ENCODE assay signal across 8 cellular contexts in the genomic region with DNA sequence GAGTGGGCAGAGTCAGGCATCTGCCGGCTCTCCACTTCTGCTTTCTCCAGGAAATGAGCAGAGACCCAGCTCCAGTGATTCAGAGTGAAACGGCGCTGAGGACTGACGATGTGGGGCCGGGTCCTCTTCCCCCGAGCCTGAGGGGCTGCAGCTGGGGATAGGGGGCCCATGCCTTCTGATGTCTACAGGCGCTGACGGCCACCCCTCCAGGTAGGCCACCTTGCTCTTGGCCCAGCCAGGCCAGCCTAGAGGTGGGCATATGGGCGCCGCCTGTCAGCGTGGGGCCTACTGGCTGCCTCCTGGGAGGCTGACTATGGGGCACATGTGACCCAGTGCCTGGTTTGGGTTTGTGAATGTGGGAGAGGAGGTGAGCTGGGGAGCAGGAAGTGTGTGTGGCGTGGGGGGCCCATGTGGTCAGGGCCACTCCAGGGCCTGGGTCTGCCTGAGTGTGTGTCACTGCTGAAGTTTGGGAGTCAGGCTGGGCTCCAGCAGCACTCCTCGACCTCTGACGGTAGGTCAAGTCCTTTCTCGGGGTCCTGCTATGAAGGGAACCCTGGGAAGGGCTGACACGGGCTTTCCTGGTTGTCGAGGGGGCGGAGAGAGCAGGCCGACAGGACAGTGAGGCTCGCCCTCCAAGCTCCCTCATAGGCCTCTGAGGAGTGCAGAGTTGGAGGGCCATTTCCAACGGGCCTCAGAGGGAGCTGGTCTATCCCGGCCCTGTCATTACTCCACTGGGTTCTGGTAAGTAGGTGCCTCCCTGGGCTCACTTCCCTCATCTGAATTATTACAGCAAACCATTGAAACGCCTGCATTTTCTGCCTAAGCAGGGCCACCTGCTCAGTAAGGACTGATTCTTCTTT. TPM values are rescaled to one million over a fixed set of nuclear protein-coding genes. Genes with fewer than 3 reads are reported as not detected.
DNase-seq lines count a peak whose midpoint lies in the region; ATAC-seq, FAIRE-seq and TF ChIP-seq lines count a peak whose summit lies in the region.

TSS of gene WDFY4 (plus strand) at position 82 of the 860 bp plus-strand sequence. CDS start 24,860 bp downstream, outside the sequence.

- peaks cover 0 to 2% (median 0%) of the 10 kb centered on the region in 3 donors for H3K9me3 Mint-ChIP-seq in IgD-negative memory B cell

- ATAC-seq in GM21390 (IDR thresholded peaks at IDR 0.05; ENCODE audit: unreplicated experiment) (peak; percentile 59), heart left ventricle (peak in 3 of 4 donors; percentile 66 to 78 (median 67))

- H3K4me1 ChIP-seq in heart left ventricle: peaks cover 0 to 9% (median 0%) of the 10 kb centered on the region in 12 donors

- peaks cover 0 to 12% (median 0%) of the 10 kb centered on the region in 12 donors for H3K9me3 ChIP-seq in heart left ventricle

- no peak for TF ChIP-seq POLR2A in heart left ventricle (IDR thresholded peaks at IDR 0.05)

- DNase-seq in GM06990 (ENCODE audit: extremely low read depth, insufficient read length) (peak; percentile 85), heart left ventricle (peak in 2 of 5 donors; percentile 55 to 74), urothelium cell line (ENCODE audit: low spot score) (no peak), NCI-H1436 (lab: John Stamatoyannopoulos, UW) (no peak), GM19239 (ENCODE audit: insufficient read length, low spot score) (no peak)
- no peak for DNase-seq in NK-92 treated with Interleukin-12 subunit alpha and Interleukin-12 subunit beta, amount 100 ng/mL, for 24 hours (lab: John Stamatoyannopoulos, UW)

- TF ChIP-seq CTCF in GM06990 (IDR thresholded peaks at IDR 0.05; ENCODE audit: insufficient read depth, low read length, poor library complexity, severe bottlenecking) (no peak), heart left ventricle (IDR thresholded peaks at IDR 0.05) (no peak)

- H3K4me1 Mint-ChIP-seq in IgD-negative memory B cell: peaks cover 41 to 55% (median 50%) of the 10 kb centered on the region in 3 donors

- peaks cover 6% of the 10 kb centered on the region for H3K36me3 Mint-ChIP-seq in IgD-negative memory B cell

- H3K4me3 Mint-ChIP-seq in IgD-negative memory B cell: peak within 1 kb of the TSS; percentile 95 to 100 (median 96)

- no peaks in the 10 kb centered on the region for H3K27me3 Mint-ChIP-seq in IgD-negative memory B cell

- H3K4me3 ChIP-seq in GM06990 (replicated peaks; ENCODE audit: low read depth, low read length): peak within 1 kb of the TSS; percentile 75
- H3K4me3 ChIP-seq in heart left ventricle: peak within 1 kb of the TSS in 8 of 12 donors; percentile 8 to 58 (median 30)

- H3K27ac ChIP-seq in heart left ventricle: peak within 1 kb of the TSS in 4 of 12 donors; percentile 11 to 87 (median 26)

- WGBS in heart left ventricle, 4 donors: 79 to 86% (median 85%) methylated on average over 21 to 23 of the region's 23 CpGs

- intact Hi-C loops in heart left ventricle (cut with DNase I): no loop called here

- no peaks in the 10 kb centered on the region for H3K36me3 ChIP-seq in GM06990 (ENCODE audit: control insufficient read depth, insufficient read depth, low read length)
- no peaks in the 10 kb centered on the region for H3K36me3 ChIP-seq in heart left ventricle

- FAIRE-seq in urothelium cell line (lab: Jason Lieb, UNC) (peak; percentile 20), GM19239 (lab: Jason Lieb, UNC) (no peak)

- H3K27me3 ChIP-seq in GM06990 (replicated peaks; ENCODE audit: control insufficient read depth, insufficient read depth, low read length): no peaks in the 10 kb centered on the region
- no peaks in the 10 kb centered on the region for H3K27me3 ChIP-seq in heart left ventricle

- peak within 1 kb of the TSS; percentile 98 to 99 (median 99) for H3K27ac Mint-ChIP-seq in IgD-negative memory B cell

RNA-seq across cellular contexts. Expression of gene WDFY4, which starts in this region (rescaled TPM):
- polyA plus RNA-seq in IgD-negative memory B cell (78.7 TPM), heart left ventricle (under 1 TPM; 0.46 to 0.78 TPM)
- total RNA-seq in heart left ventricle: 10 to 100 TPM in 1 of 9 donors, 1 to 10 TPM in 5, under 1 TPM in 3; 0.56 to 19.8 (median 1.1) TPM

Comparison
In these comparisons a context has a peak if more than half of its experiments do, and no peak if none do; other contexts are left out.
1. RNA of gene WDFY4 (polyA plus RNA-seq): 78.7 TPM in IgD-negative memory B cell (single experiment); 0.46 to 0.78 TPM in heart left ventricle; every median in the first group is over 10 times any median in the second.